10 cellular contexts compared by ENCODE assay signal in genomic region chr2:104862061-104862941, GRCh38. TPM values are rescaled to one million over a fixed set of nuclear protein-coding genes. Genes with fewer than 3 reads are reported as not detected.
DNase-seq lines count a peak whose midpoint lies in the region; ATAC-seq and TF ChIP-seq lines count a peak whose summit lies in the region.
"Had no signal": no experiment of that assay in that cellular context is flagged by ENCODE, and none has a peak within 500 bp of the region (broad histone marks: within the 10 kb centered on the region; RNA-seq: fewer than 3 reads in every experiment).

No MANE protein-coding gene starts in this region.

- peak; percentile 45 for ATAC-seq in GM23338
- no peak for ATAC-seq in activated T-helper 17 cell treated with anti-CD3 and anti-CD28 coated beads, Interleukin-2, amount 50 U/mL, for 72 hours (replicated peaks)
- ATAC-seq in HG02885 (IDR thresholded peaks at IDR 0.05; ENCODE audit: poor library complexity, unreplicated experiment), result no peak

- H3K4me2 ChIP-seq in GM23338, result peak overlapping the region; percentile 88

- H3K4me1 ChIP-seq in ACC112 (ENCODE audit: control insufficient read depth, insufficient read depth, low read length, unreplicated experiment), result peaks cover 3% of the 10 kb centered on the region
- peaks cover 68% of the 10 kb centered on the region for H3K4me1 ChIP-seq in GM23338 (ENCODE audit: insufficient read depth)

- DNase-seq in GM23338 (ENCODE audit: low spot score), result peak; percentile 91
- peak in 46 of 61 donors; percentile 12 to 87 (median 62) for DNase-seq in caudate nucleus (lab: John Stamatoyannopoulos, UW)
- DNase-seq in mesothelial cell of epicardium (ENCODE audit: low spot score in 2 of 2, unreplicated experiment in 2 of 2), result no peak
- DNase-seq in NCI-H1092 treated with DMSO at 0.1 percent for 48 hours (lab: John Stamatoyannopoulos, UW), result no peak
- DNase-seq in SHP77 (lab: John Stamatoyannopoulos, UW), result no peak
- DNase-seq: EL had no signal

- H3K9me3 Mint-ChIP-seq in GM23338, result peaks cover 8% of the 10 kb centered on the region; the same call in 2 of the 3 replicates
- H3K9me3 Mint-ChIP-seq in mesothelial cell of epicardium, result no peaks in the 10 kb centered on the region
- peaks cover 8% of the 10 kb centered on the region for H3K9me3 Mint-ChIP-seq in activated T-helper 17 cell treated with anti-CD3 and anti-CD28 coated beads, Interleukin-2, amount 50 U/mL, for 72 hours

- H3F3A ChIP-seq in GM23338 (replicated peaks; ENCODE audit: low read depth), result peaks cover 38% of the 10 kb centered on the region

- H3K9me2 ChIP-seq in GM23338 (ENCODE audit: insufficient read depth), result no peaks in the 10 kb centered on the region

- peak overlapping the region; percentile 84 for H3K4me3 Mint-ChIP-seq in GM23338
- peak overlapping the region; percentile 59 for H3K4me3 Mint-ChIP-seq in mesothelial cell of epicardium
- no peak overlapping the region for H3K4me3 Mint-ChIP-seq in activated T-helper 17 cell treated with anti-CD3 and anti-CD28 coated beads, Interleukin-2, amount 50 U/mL, for 72 hours

- H3K79me2 ChIP-seq in ACC112 (ENCODE audit: control insufficient read depth, insufficient read depth, low read length, unreplicated experiment), result no peaks in the 10 kb centered on the region
- H3K79me2 ChIP-seq in GM23338 (replicated peaks; ENCODE audit: insufficient read depth), result no peaks in the 10 kb centered on the region

- no peaks in the 10 kb centered on the region for H3K36me3 ChIP-seq in ACC112 (ENCODE audit: insufficient read depth, low read length)
- H3K36me3 ChIP-seq in GM23338 (ENCODE audit: insufficient read depth), result no peaks in the 10 kb centered on the region

- TF ChIP-seq CTCF in GM23338 (conservative IDR thresholded peaks at IDR 0.05; ENCODE audit: low read depth in 2 of 2), result no peak
- TF ChIP-seq CTCF in mesothelial cell of epicardium (IDR thresholded peaks at IDR 0.05; ENCODE audit: unreplicated experiment), result no peak

- H3K27me3 Mint-ChIP-seq in GM23338 (ENCODE audit: insufficient read depth, low read depth, poor library complexity), result peaks cover 94% of the 10 kb centered on the region
- H3K27me3 Mint-ChIP-seq in mesothelial cell of epicardium (ENCODE audit: low read depth), result peaks cover 95% of the 10 kb centered on the region
- H3K27me3 Mint-ChIP-seq in activated T-helper 17 cell treated with anti-CD3 and anti-CD28 coated beads, Interleukin-2, amount 50 U/mL, for 72 hours, result peaks cover 78% of the 10 kb centered on the region

- peak overlapping the region; percentile 19 for H2AFZ ChIP-seq in ACC112 (ENCODE audit: low read length, unreplicated experiment)
- H2AFZ ChIP-seq in GM23338, result peak overlapping the region; percentile 52; the same call in 1 of the 2 replicates

- peaks cover 35% of the 10 kb centered on the region for H4K20me1 ChIP-seq in GM23338 (replicated peaks; ENCODE audit: insufficient read depth)

- H3K4me1 Mint-ChIP-seq in GM23338, result peaks cover 51% of the 10 kb centered on the region
- peaks cover 4% of the 10 kb centered on the region for H3K4me1 Mint-ChIP-seq in mesothelial cell of epicardium
- H3K4me1 Mint-ChIP-seq in activated T-helper 17 cell treated with anti-CD3 and anti-CD28 coated beads, Interleukin-2, amount 50 U/mL, for 72 hours, result no peaks in the 10 kb centered on the region

- H3K4me3 ChIP-seq in ACC112 (ENCODE audit: low read depth, low read length), result peak overlapping the region; percentile 69
- H3K4me3 ChIP-seq in GM23338, result peak overlapping the region; percentile 66

- H3K27me3 ChIP-seq in ACC112 (ENCODE audit: insufficient read depth, low read length) (peaks cover 96% of the 10 kb centered on the region), GM23338 (ENCODE audit: insufficient read depth) (peaks cover 98% of the 10 kb centered on the region)

- H3K36me3 Mint-ChIP-seq in GM23338 (ENCODE audit: low read depth) (no peaks in the 10 kb centered on the region), mesothelial cell of epicardium (no peaks in the 10 kb centered on the region)
- peaks cover 5% of the 10 kb centered on the region for H3K36me3 Mint-ChIP-seq in activated T-helper 17 cell treated with anti-CD3 and anti-CD28 coated beads, Interleukin-2, amount 50 U/mL, for 72 hours (ENCODE audit: low read depth)

- H3K27ac ChIP-seq in ACC112 (ENCODE audit: low read depth, low read length) (no peak overlapping the region), GM23338 (ENCODE audit: low read depth) (no peak overlapping the region), caudate nucleus (ENCODE audit: low read depth, low read length) (peak overlapping the region; percentile 98)

- H3K27ac Mint-ChIP-seq in GM23338 (no peak overlapping the region), mesothelial cell of epicardium (peak overlapping the region; percentile 0)
- no peak overlapping the region for H3K27ac Mint-ChIP-seq in activated T-helper 17 cell treated with anti-CD3 and anti-CD28 coated beads, Interleukin-2, amount 50 U/mL, for 72 hours

TF ChIP-seq in GM23338, 12 proteins besides CTCF, POLR2A, EP300 and RAD21:
- no peak for TF ChIP-seq NANOG (IDR thresholded peaks at IDR 0.05; ENCODE audit: borderline replicate concordance)
- TF ChIP-seq EZH2 (IDR thresholded peaks at IDR 0.05; ENCODE audit: low read depth, unreplicated experiment), result peak; percentile 68
- peak; percentile 36; the same call in 1 of the 2 replicates for TF ChIP-seq CREB1 (CRISPR knock-in tag; IDR thresholded peaks at IDR 0.05; ENCODE audit: low read depth)
TF ChIP-seq in GM23338: peak in this region for 2.

RNA-seq across cellular contexts. Expression of gene POU3F3, which starts 8.4 kb away (rescaled TPM):
- total RNA-seq in GM23338 (2014; rRNA removed; shearing (Covaris generic)), result 0.24 TPM in 1 of 2 replicates, not detected in the other
- 0.06 and 0.14 TPM in 2 replicates for polyA plus RNA-seq in GM23338 (2016; fragmentation: Nextera tagmentation; extraction: Ambion mirVana)
- total RNA-seq in mesothelial cell of epicardium, result not detected in 3 replicates
- total RNA-seq in activated T-helper 17 cell treated with anti-CD3 and anti-CD28 coated beads, Interleukin-2, amount 50 U/mL, for 72 hours, result not detected
- total RNA-seq: HT-29 had no signal

Comparison
In these comparisons a context has a peak if more than half of its experiments do, and no peak if none do; other contexts are left out.
1. DNase-seq: peak in GM23338 (single experiment) and caudate nucleus (46 of 61); none in mesothelial cell of epicardium (0 of 2), NCI-H1092 treated with DMSO at 0.1 percent for 48 hours (single experiment) and SHP77 (0 of 2).